ENCODE assay signal across 18 cellular contexts in genomic region chr3:196990654-196991053, GRCh38.
"Had no signal": no experiment of that assay in that cellular context is flagged by ENCODE, and none has a peak within 500 bp of the region (broad histone marks: within the 10 kb centered on the region; RNA-seq: fewer than 3 reads in every experiment).

No MANE protein-coding gene starts in this region.

- DNase-seq: activated CD4-positive, alpha-beta memory T cell treated with anti-CD3 and anti-CD28 coated beads, Interleukin-2, amount 10 ng/mL, durations not matched to agents 7 days and 5 days; activated CD4-positive, alpha-beta T cell treated with anti-CD3 and anti-CD28 coated beads for 1 hour; activated gamma-delta T cell; activated T-cell treated with anti-CD3 and anti-CD28 coated beads, Interleukin-2, amount 50 U/mL, for 72 hours; effector CD8-positive, alpha-beta T cell; heart right ventricle; left ventricle myocardium superior; mesenchymal stem cell; naive thymus-derived CD8-positive, alpha-beta T cell; nucleus accumbens; SK-N-SH; stimulated activated naive CD8-positive, alpha-beta T cell treated with anti-CD3 and anti-CD28 coated beads, Interleukin-15, Interleukin-2, amounts not matched to agents 100 U/mL and 50 U/mL, for 24 hours; T-cell; T-helper 9 cell; upper lobe of left lung had no signal

- H3K9ac ChIP-seq: SK-N-SH had no signal

- H3K9me3 ChIP-seq: heart right ventricle, SK-N-SH, upper lobe of left lung had no signal

- H3K36me3 Mint-ChIP-seq: activated naive CD4-positive, alpha-beta T cell treated with anti-CD3 and anti-CD28 coated beads, Interleukin-2, amount 50 U/mL, for 72 hours; brain; naive thymus-derived CD8-positive, alpha-beta T cell; T-cell had no signal

- H3K27ac ChIP-seq: heart right ventricle, upper lobe of left lung had no signal

- H3K4me1 Mint-ChIP-seq: activated CD4-positive, alpha-beta memory T cell treated with anti-CD3 and anti-CD28 coated beads, Interleukin-2, amount 10 ng/mL, durations not matched to agents 7 days and 5 days; naive thymus-derived CD8-positive, alpha-beta T cell; T-cell had no signal

- H3K27me3 ChIP-seq: upper lobe of left lung had no signal

- H3K27ac Mint-ChIP-seq: activated CD4-positive, alpha-beta memory T cell treated with anti-CD3 and anti-CD28 coated beads, Interleukin-2, amount 10 ng/mL, durations not matched to agents 7 days and 5 days; activated naive CD4-positive, alpha-beta T cell treated with anti-CD3 and anti-CD28 coated beads, Interleukin-2, amount 50 U/mL, for 72 hours; activated T-cell treated with anti-CD3 and anti-CD28 coated beads, Interleukin-2, amount 50 U/mL, for 72 hours; brain; T-cell had no signal

- ATAC-seq: activated naive CD4-positive, alpha-beta T cell treated with anti-CD3 and anti-CD28 coated beads, Interleukin-2, amount 50 U/mL, for 72 hours; activated T-cell treated with anti-CD3 and anti-CD28 coated beads, Interleukin-2, amount 50 U/mL, for 72 hours; left ventricle myocardium superior; naive thymus-derived CD8-positive, alpha-beta T cell; stimulated activated naive CD8-positive, alpha-beta T cell treated with anti-CD3 and anti-CD28 coated beads, Interleukin-15, Interleukin-2, amounts not matched to agents 100 U/mL and 50 U/mL, for 24 hours; T-cell had no signal

- H3K4me3 Mint-ChIP-seq: activated CD4-positive, alpha-beta memory T cell treated with anti-CD3 and anti-CD28 coated beads, Interleukin-2, amount 10 ng/mL, durations not matched to agents 7 days and 5 days; activated T-cell treated with anti-CD3 and anti-CD28 coated beads, Interleukin-2, amount 50 U/mL, for 72 hours; brain; naive thymus-derived CD8-positive, alpha-beta T cell; T-cell had no signal

- H3K4me1 ChIP-seq: upper lobe of left lung had no signal

- H3K4me3 ChIP-seq: heart right ventricle, smooth muscle cell, upper lobe of left lung had no signal

- H3K9me3 Mint-ChIP-seq: activated CD4-positive, alpha-beta memory T cell treated with anti-CD3 and anti-CD28 coated beads, Interleukin-2, amount 10 ng/mL, durations not matched to agents 7 days and 5 days; activated naive CD4-positive, alpha-beta T cell treated with anti-CD3 and anti-CD28 coated beads, Interleukin-2, amount 50 U/mL, for 72 hours; activated T-cell treated with anti-CD3 and anti-CD28 coated beads, Interleukin-2, amount 50 U/mL, for 72 hours; naive thymus-derived CD8-positive, alpha-beta T cell; T-cell had no signal

- H3K36me3 ChIP-seq: heart right ventricle, upper lobe of left lung had no signal
